In genomic region chr2:128441341-128442052, GRCh38 we compare ENCODE assay signal across 14 cellular contexts.
DNase-seq lines count a peak whose midpoint lies in the region; ATAC-seq, FAIRE-seq and TF ChIP-seq lines count a peak whose summit lies in the region.
"Had no signal": no experiment of that assay in that cellular context is flagged by ENCODE, and none has a peak within 500 bp of the region (broad histone marks: within the 10 kb centered on the region; RNA-seq: fewer than 3 reads in every experiment).

No MANE protein-coding gene starts in this region.

- H4K8ac ChIP-seq in H1 (ENCODE audit: extremely low read depth, insufficient read depth, low read length), result 0 out of 2 replicates have a peak overlapping the region, but pooled peaks have one; percentile 31

- H3K79me1 ChIP-seq in H1 (ENCODE audit: low read depth, low read length), result no peaks in the 10 kb centered on the region

- FAIRE-seq in H1 (lab: Jason Lieb, UNC) (no peak), HTR-8/SVneo (lab: Jason Lieb, UNC) (no peak)
- FAIRE-seq: frontal cortex had no signal

- no peaks in the 10 kb centered on the region for H3K27me3 Mint-ChIP-seq in mesothelial cell of epicardium (ENCODE audit: low read depth)

- peak overlapping the region; percentile 97 for H4K91ac ChIP-seq in H1 (replicated peaks; ENCODE audit: insufficient read length, low read length)

- H2BK5ac ChIP-seq in H1 (ENCODE audit: low read depth, low read length), result peak overlapping the region; percentile 71; the same call in 1 of the 2 replicates

- peak overlapping the region; percentile 78 for H3K4ac ChIP-seq in H1 (replicated peaks; ENCODE audit: insufficient read length, low read depth, low read length)

- H3K27me3 ChIP-seq in left ventricle myocardium inferior (ENCODE audit: low read depth) (no peaks in the 10 kb centered on the region), H1 (replicated peaks in 1 of 4; ENCODE audit: control insufficient read depth in 3 of 4, extremely low read depth in 1 of 4, insufficient read depth in 3 of 4, low read length in 3 of 4) (no peaks in the 10 kb centered on the region)
- H3K27me3 ChIP-seq in effector memory CD4-positive, alpha-beta T cell (replicated peaks; ENCODE audit: control insufficient read depth, insufficient read depth, low read length, poor library complexity, severe bottlenecking), result no peaks in the 10 kb centered on the region
- H3K27me3 ChIP-seq: cardiac muscle cell had no signal

- H3K4me3 ChIP-seq in left ventricle myocardium inferior (no peak overlapping the region), H1 (ENCODE audit: extremely low read depth in 1 of 4, insufficient read depth in 2 of 4, low read depth in 3 of 4, low read length in 4 of 4) (no peak overlapping the region)
- no peak overlapping the region for H3K4me3 ChIP-seq in effector memory CD4-positive, alpha-beta T cell (ENCODE audit: insufficient read depth, low read depth, low read length, poor library complexity, severe bottlenecking)
- H3K4me3 ChIP-seq: cardiac muscle cell had no signal

- no peaks in the 10 kb centered on the region for H3K9me3 Mint-ChIP-seq in mesothelial cell of epicardium
- H3K9me3 Mint-ChIP-seq: activated naive CD8-positive, alpha-beta T cell treated with anti-CD3 and anti-CD28 coated beads for 36 hours; WTC11 had no signal

- H3K27ac Mint-ChIP-seq in mesothelial cell of epicardium, result peak overlapping the region; percentile 53
- H3K27ac Mint-ChIP-seq: activated naive CD8-positive, alpha-beta T cell treated with anti-CD3 and anti-CD28 coated beads for 36 hours had no signal

- no peak for TF ChIP-seq EP300 in H1 (IDR thresholded peaks at IDR 0.05; ENCODE audit: borderline replicate concordance in 1 of 2, low read depth in 2 of 2, low read length in 2 of 2)

- no peak overlapping the region for H3K4me3 Mint-ChIP-seq in mesothelial cell of epicardium
- H3K4me3 Mint-ChIP-seq: activated naive CD8-positive, alpha-beta T cell treated with anti-CD3 and anti-CD28 coated beads for 36 hours; WTC11 had no signal

- H3K23me2 ChIP-seq in H1 (ENCODE audit: low read depth, low read length), result no peaks in the 10 kb centered on the region

- no peak for TF ChIP-seq RAD21 in H1 (IDR thresholded peaks at IDR 0.05 in 1 of 2, conservative IDR thresholded peaks at IDR 0.05 in 1 of 2; ENCODE audit: low read depth in 2 of 2, low read length in 2 of 2)

- H3K14ac ChIP-seq in H1 (ENCODE audit: insufficient read length), result no peak overlapping the region

- H3K18ac ChIP-seq in H1 (ENCODE audit: extremely low read depth, low read length), result peak overlapping the region; percentile 71

- ATAC-seq in Right ventricle myocardium superior (ENCODE audit: poor library complexity), result no peak

- H3K79me2 ChIP-seq in H1 (ENCODE audit: control insufficient read depth in 1 of 2, insufficient read depth in 2 of 2, low read length in 2 of 2), result no peaks in the 10 kb centered on the region

- peak overlapping the region; percentile 90; the same call in 1 of the 2 replicates for H2BK12ac ChIP-seq in H1 (ENCODE audit: low read depth, low read length)

- H3K9ac ChIP-seq in H1 (replicated peaks in 1 of 4; ENCODE audit: extremely low read depth in 1 of 4, low read depth in 3 of 4, low read length in 3 of 4), result no peak overlapping the region; a peak in 1 of 7 replicates

- H3K9me3 ChIP-seq in left ventricle myocardium inferior (replicated peaks), result no peaks in the 10 kb centered on the region
- H3K9me3 ChIP-seq in H1 (ENCODE audit: insufficient read depth in 2 of 2, low read depth in 1 of 2, low read length in 1 of 2), result no peaks in the 10 kb centered on the region
- H3K9me3 ChIP-seq in effector memory CD4-positive, alpha-beta T cell (ENCODE audit: control insufficient read depth, low read length), result no peaks in the 10 kb centered on the region

- H3K23ac ChIP-seq in H1 (ENCODE audit: insufficient read length), result no peak overlapping the region

- no peaks in the 10 kb centered on the region for H4K20me1 ChIP-seq in H1 (replicated peaks in 1 of 2; ENCODE audit: control insufficient read depth in 1 of 2, insufficient read depth in 2 of 2, low read length in 2 of 2)

- H3K36me3 ChIP-seq in left ventricle myocardium inferior, result no peaks in the 10 kb centered on the region
- no peaks in the 10 kb centered on the region for H3K36me3 ChIP-seq in H1 (ENCODE audit: control insufficient read depth in 2 of 4, insufficient read depth in 4 of 4, low read length in 3 of 4)
- H3K36me3 ChIP-seq in effector memory CD4-positive, alpha-beta T cell (ENCODE audit: control insufficient read depth, insufficient read depth, low read length), result no peaks in the 10 kb centered on the region
- H3K36me3 ChIP-seq: cardiac muscle cell had no signal

- H3K27ac ChIP-seq in left ventricle myocardium inferior (replicated peaks) (peak overlapping the region; percentile 75), H1 (ENCODE audit: low read depth, low read length) (no peak overlapping the region)
- no peak overlapping the region for H3K27ac ChIP-seq in effector memory CD4-positive, alpha-beta T cell (ENCODE audit: insufficient read depth, low read length, poor library complexity, severe bottlenecking)
- H3K27ac ChIP-seq: cardiac muscle cell had no signal

- TF ChIP-seq CTCF in left ventricle myocardium inferior (IDR thresholded peaks at IDR 0.05; ENCODE audit: borderline replicate concordance), result no peak
- TF ChIP-seq CTCF in H1 (IDR thresholded peaks at IDR 0.05; ENCODE audit: control extremely low read depth in 1 of 3, insufficient read depth in 1 of 3, low read depth in 1 of 3, low read length in 3 of 3), result no peak
- no peak for TF ChIP-seq CTCF in mesothelial cell of epicardium (IDR thresholded peaks at IDR 0.05; ENCODE audit: unreplicated experiment)

- H2AFZ ChIP-seq in H1 (ENCODE audit: low read length), result no peak overlapping the region

- H3K4me1 ChIP-seq in left ventricle myocardium inferior (peaks cover 62% of the 10 kb centered on the region), H1 (replicated peaks in 1 of 4; ENCODE audit: control insufficient read depth in 3 of 4, insufficient read depth in 4 of 4, low read length in 3 of 4) (peaks cover 5 to 10% (median 8%) of the 10 kb centered on the region in 4 experiments; a peak in 5 of 7 replicates)
- no peaks in the 10 kb centered on the region for H3K4me1 ChIP-seq in effector memory CD4-positive, alpha-beta T cell (ENCODE audit: control insufficient read depth, insufficient read depth, low read length, poor library complexity, severe bottlenecking)

- H2BK120ac ChIP-seq in H1 (replicated peaks; ENCODE audit: low read depth, low read length), result peak overlapping the region; percentile 55

- H3K4me2 ChIP-seq in H1 (ENCODE audit: insufficient read depth in 1 of 2, low read depth in 2 of 2, low read length in 2 of 2), result no peak overlapping the region

- no peak for TF ChIP-seq POLR2A in H1 (IDR thresholded peaks at IDR 0.05; ENCODE audit: control extremely low read depth in 1 of 2, low read depth in 2 of 2, low read length in 2 of 2)

- DNase-seq in left ventricle myocardium inferior (no peak), Right ventricle myocardium superior (no peak), H1 (ENCODE audit: low read depth in 1 of 2, low spot score in 2 of 2) (peak in 1 of 2 experiments; percentile 45), mesothelial cell of epicardium (ENCODE audit: low spot score in 2 of 2, unreplicated experiment in 2 of 2) (peak; percentile 9 to 34), NCI-H226 (no peak), HTR-8/SVneo (ENCODE audit: insufficient read length, low spot score) (no peak), inferior parietal cortex (ENCODE audit: extremely low spot score) (no peak)
- DNase-seq in effector memory CD4-positive, alpha-beta T cell, result no peak
- DNase-seq: activated naive CD8-positive, alpha-beta T cell treated with anti-CD3 and anti-CD28 coated beads for 36 hours; GF-D8; NCI-H187 treated with DMSO at 0.1 percent for 48 hours had no signal

- H3K56ac ChIP-seq in H1 (replicated peaks; ENCODE audit: insufficient read length, low read depth, low read length), result no peak overlapping the region

- WGBS in H1 (ENCODE audit: extremely low coverage in 1 of 2, insufficient coverage in 1 of 2, insufficient read length in 1 of 2, insufficient replicate concordance in 2 of 2, low coverage in 1 of 2, low lambda C conversion rate in 2 of 2, missing lambda C conversion rate in 1 of 2), 2 experiments, result 89% methylated on average over 16 of the region's 18 CpGs; no CpG with 5 or more reads in 1 of the 2 experiments

- no peaks in the 10 kb centered on the region for H3K36me3 Mint-ChIP-seq in mesothelial cell of epicardium
- H3K36me3 Mint-ChIP-seq: activated naive CD8-positive, alpha-beta T cell treated with anti-CD3 and anti-CD28 coated beads for 36 hours; WTC11 had no signal

- CTCF ChIA-PET in H1 (lab: Charles Lee; ENCODE audit: partially characterized antibody), result interaction anchor here (0.6 to 1.5 kb wide), 3 partner anchors 11 to 102 kb away, joined by 3 to 5 read pairs (median 4); no protein-coding TSS in a partner anchor

- H3K4me1 Mint-ChIP-seq in mesothelial cell of epicardium, result peaks cover 31% of the 10 kb centered on the region

- H2AK5ac ChIP-seq in H1 (ENCODE audit: low read depth, low read length), result 0 out of 2 replicates have a peak overlapping the region, but pooled peaks have one; percentile 65

- peak overlapping the region; percentile 80 for H2BK20ac ChIP-seq in H1 (ENCODE audit: low read length)

- intact Hi-C loops in left ventricle myocardium inferior (cut with micrococcal nuclease), result no loop called here
- intact Hi-C loops in Right ventricle myocardium superior (cut with DNase I), result no loop called here

- H2BK15ac ChIP-seq in H1 (ENCODE audit: low read length), result no peak overlapping the region

- H4K5ac ChIP-seq in H1 (ENCODE audit: insufficient read length, low read depth, low read length), result no peak overlapping the region

- POLR2A ChIA-PET in H1 (lab: Charles Lee; ENCODE audit: partially characterized antibody), result interaction anchor here (1.7 kb wide), 1 partner anchor 120 kb away, joined by 3 read pairs; no protein-coding TSS in a partner anchor

TF ChIP-seq in H1, 55 proteins besides CTCF, POLR2A, EP300 and RAD21 (continues in another document):
- TF ChIP-seq YY1 (IDR thresholded peaks at IDR 0.05; ENCODE audit: low read depth, low read length) (no peak), GTF2F1 (IDR thresholded peaks at IDR 0.05; ENCODE audit: borderline replicate concordance, low read depth, low read length) (no peak), KDM5A (IDR thresholded peaks at IDR 0.05; ENCODE audit: low read length) (no peak), RXRA (IDR thresholded peaks at IDR 0.05; ENCODE audit: insufficient read depth, low read depth, low read length) (no peak), RNF2 (IDR thresholded peaks at IDR 0.05; ENCODE audit: borderline replicate concordance, low read depth, low read length, missing control alignments, poor library complexity, severe bottlenecking) (no peak), GABPA (IDR thresholded peaks at IDR 0.05; ENCODE audit: borderline replicate concordance, insufficient read depth, low read length) (no peak), BCL11A (IDR thresholded peaks at IDR 0.05; ENCODE audit: low read depth in 2 of 2, low read length in 2 of 2) (no peak)

Comparison
In these comparisons a context has a peak if more than half of its experiments do, and no peak if none do; other contexts are left out.
1. DNase-seq: peak in mesothelial cell of epicardium (2 of 2); none in left ventricle myocardium inferior (single experiment), Right ventricle myocardium superior (single experiment), NCI-H226 (single experiment), effector memory CD4-positive, alpha-beta T cell (0 of 3), HTR-8/SVneo (single experiment) and inferior parietal cortex (single experiment).